In the genomic region with DNA sequence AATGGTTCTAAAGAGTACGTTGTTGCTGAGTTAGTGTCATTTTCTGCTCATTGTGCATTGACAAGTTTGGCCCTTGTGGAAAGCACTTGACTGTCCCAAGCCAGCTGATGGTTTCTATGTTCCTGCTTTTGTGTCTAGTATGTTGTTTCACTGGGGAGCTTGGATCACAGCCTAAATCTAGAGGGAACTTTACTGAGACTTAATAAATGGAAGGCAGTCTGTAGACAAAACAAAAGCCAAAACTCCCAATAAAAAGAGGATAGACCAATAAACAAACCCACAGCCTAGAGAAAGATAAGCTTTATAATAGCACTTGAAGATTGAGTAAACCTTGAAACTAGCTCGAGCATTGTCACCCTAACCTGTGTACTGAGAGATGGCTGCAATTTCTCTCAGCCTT, we compare ENCODE assay signal across 28 cellular contexts.
"Had no signal": no experiment of that assay in that cellular context is flagged by ENCODE, and none has a peak within 500 bp of the region (broad histone marks: within the 10 kb centered on the region; RNA-seq: fewer than 3 reads in every experiment).

No MANE protein-coding gene starts in this region.

- H3K27ac ChIP-seq: adrenal gland, body of pancreas, epithelial cell of prostate, heart left ventricle, WERI-Rb-1 had no signal

- H3K4me1 ChIP-seq: body of pancreas, heart left ventricle had no signal

- DNase-seq: activated B cell treated with CpG ODN at 0.5 μM for 24 hours; activated CD4-positive, alpha-beta T cell treated with anti-CD3 and anti-CD28 coated beads for 48 hours; activated CD4-positive, alpha-beta T cell treated with anti-CD3 and anti-CD28 coated beads, Interleukin-2, amount 50 U/mL, for 1 hour; activated CD4-positive, alpha-beta T cell treated with anti-CD3 and anti-CD28 coated beads, Interleukin-2, amount 50 U/mL, for 48 hours; activated CD8-positive, alpha-beta memory T cell treated with anti-CD3 and anti-CD28 coated beads for 24 hours; activated CD8-positive, alpha-beta T cell treated with anti-CD3 and anti-CD28 coated beads for 36 hours; activated effector memory CD4-positive, alpha-beta T cell treated with Interleukin-2 at 50 U/mL for 16 hours; activated naive CD4-positive, alpha-beta T cell treated with anti-CD3 and anti-CD28 coated beads for 36 hours; activated naive CD8-positive, alpha-beta T cell treated with anti-CD3 and anti-CD28 coated beads for 36 hours; activated naive CD8-positive, alpha-beta T cell treated with anti-CD3 and anti-CD28 coated beads, Interleukin-2, amount 50 U/mL, for 24 hours; activated T-cell treated with anti-CD3 and anti-CD28 coated beads, Interleukin-2, amount 50 U/mL, for 4 hours; adrenal gland; amygdala; aorta; body of pancreas; caudate nucleus; cortex of kidney; dermis blood vessel endothelial cell; effector CD4-positive, alpha-beta T cell; effector memory CD8-positive, alpha-beta T cell; foreskin fibroblast; glutamatergic neuron; heart left ventricle; T1000; WERI-Rb-1 had no signal

- H3K36me3 ChIP-seq: adrenal gland, heart left ventricle, WERI-Rb-1 had no signal

- H3K4me3 ChIP-seq: adrenal gland, body of pancreas, heart left ventricle had no signal

- ATAC-seq: activated CD4-positive, CD25-positive, alpha-beta regulatory T cell treated with anti-CD3 and anti-CD28 coated beads, Interleukin-2, amount 50 U/mL, for 24 hours; activated CD8-positive, alpha-beta T cell treated with anti-CD3 and anti-CD28 coated beads for 36 hours; activated naive CD8-positive, alpha-beta T cell treated with anti-CD3 and anti-CD28 coated beads, Interleukin-2, amount 50 U/mL, for 24 hours; activated T-cell treated with anti-CD3 and anti-CD28 coated beads, Interleukin-2, amount 50 U/mL, for 4 hours; activated T-helper 17 cell treated with anti-CD3 and anti-CD28 coated beads, Interleukin-2, amount 50 U/mL, for 72 hours; body of pancreas; effector memory CD8-positive, alpha-beta T cell; heart left ventricle had no signal

- H3K27me3 ChIP-seq: adrenal gland, body of pancreas had no signal

- H3K9me3 ChIP-seq: adrenal gland, body of pancreas, heart left ventricle had no signal
